ENCODE assay signal across 1 cellular context in the genomic region with DNA sequence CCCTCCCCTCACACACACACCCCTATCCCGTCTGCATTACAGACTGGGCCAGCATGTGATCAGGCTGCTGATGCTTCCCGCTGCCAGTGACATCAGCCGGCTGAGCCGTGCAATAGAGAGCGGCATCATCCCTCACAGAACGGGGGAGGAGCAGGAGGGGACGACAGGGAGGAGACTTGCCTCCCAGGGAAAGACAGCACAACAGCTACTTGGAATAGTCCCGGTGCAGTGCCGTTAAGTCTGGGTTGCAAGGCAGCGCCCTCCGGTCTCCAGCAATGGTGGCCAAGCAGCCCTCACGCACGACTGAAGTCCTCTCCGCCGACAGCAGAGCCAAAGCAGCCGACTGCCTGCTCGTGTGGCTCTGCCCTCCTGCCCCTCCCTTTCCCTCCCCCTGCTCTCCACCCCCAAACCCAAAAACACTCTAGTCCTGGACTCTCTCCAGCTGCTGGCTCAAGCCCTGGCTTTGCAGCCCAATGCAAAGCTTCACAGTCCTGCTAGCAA.
TF ChIP-seq lines count a peak whose summit lies in the region.

No MANE protein-coding gene starts in this region.

TF ChIP-seq in HEK293, 187 proteins besides CTCF, POLR2A, EP300 and RAD21 (continued from another document):
- TF ChIP-seq ZNF623 (tag by site-specific recombination; IDR thresholded peaks at IDR 0.05) (no peak), ZBTB11 (tag by site-specific recombination; conservative IDR thresholded peaks at IDR 0.05; ENCODE audit: low read depth) (no peak), GLIS2 (tag by site-specific recombination; IDR thresholded peaks at IDR 0.05) (peak; percentile 90), ZNF624 (tag by site-specific recombination; IDR thresholded peaks at IDR 0.05) (no peak), ZNF2 (tag by site-specific recombination; IDR thresholded peaks at IDR 0.05) (peak; percentile 75), ZNF350 (tag by site-specific recombination; IDR thresholded peaks at IDR 0.05) (no peak), ZNF202 (tag by site-specific recombination; IDR thresholded peaks at IDR 0.05; ENCODE audit: borderline replicate concordance) (no peak), ZNF76 (tag by site-specific recombination; IDR thresholded peaks at IDR 0.05; ENCODE audit: borderline replicate concordance, low read depth) (peak; percentile 36; the same call in 1 of the 2 replicates), ZNF184 (tag by site-specific recombination; IDR thresholded peaks at IDR 0.05) (no peak; the same call in 1 of the 2 replicates)
TF ChIP-seq in HEK293: peak in this region for 43.
